1 cellular context compared by ENCODE assay signal in genomic region chr11:76701701-76702100, GRCh38.
TF ChIP-seq lines count a peak whose summit lies in the region.

No MANE protein-coding gene starts in this region.

TF ChIP-seq in HepG2, 621 proteins besides CTCF, POLR2A, EP300 and RAD21:
- TF ChIP-seq SRF (IDR thresholded peaks at IDR 0.05; ENCODE audit: low read depth, low read length): no peak
- no peak for TF ChIP-seq SRSF4 (IDR thresholded peaks at IDR 0.05; ENCODE audit: low read depth, low read length, poor library complexity, severe bottlenecking)
- no peak for TF ChIP-seq TRIM24 (CRISPR knock-in tag; IDR thresholded peaks at IDR 0.05)
- TF ChIP-seq ZNF558 (CRISPR knock-in tag; IDR thresholded peaks at IDR 0.05; ENCODE audit: borderline replicate concordance): no peak
- TF ChIP-seq TCF7 (IDR thresholded peaks at IDR 0.05; ENCODE audit: low read depth): no peak
- TF ChIP-seq, protein P1, sequence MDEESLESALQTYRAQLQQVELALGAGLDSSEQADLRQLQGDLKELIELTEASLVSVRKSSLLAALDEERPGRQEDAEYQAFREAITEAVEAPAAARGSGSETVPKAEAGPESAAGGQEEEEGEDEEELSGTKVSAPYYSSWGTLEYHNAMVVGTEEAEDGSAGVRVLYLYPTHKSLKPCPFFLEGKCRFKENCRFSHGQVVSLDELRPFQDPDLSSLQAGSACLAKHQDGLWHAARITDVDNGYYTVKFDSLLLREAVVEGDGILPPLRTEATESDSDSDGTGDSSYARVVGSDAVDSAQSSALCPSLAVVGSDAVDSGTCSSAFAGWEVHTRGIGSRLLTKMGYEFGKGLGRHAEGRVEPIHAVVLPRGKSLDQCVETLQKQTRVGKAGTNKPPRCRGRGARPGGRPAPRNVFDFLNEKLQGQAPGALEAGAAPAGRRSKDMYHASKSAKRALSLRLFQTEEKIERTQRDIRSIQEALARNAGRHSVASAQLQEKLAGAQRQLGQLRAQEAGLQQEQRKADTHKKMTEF (CRISPR knock-in tag; IDR thresholded peaks at IDR 0.05): no peak
